Comparison of ENCODE assay signal across 1 cellular context in the genomic region with DNA sequence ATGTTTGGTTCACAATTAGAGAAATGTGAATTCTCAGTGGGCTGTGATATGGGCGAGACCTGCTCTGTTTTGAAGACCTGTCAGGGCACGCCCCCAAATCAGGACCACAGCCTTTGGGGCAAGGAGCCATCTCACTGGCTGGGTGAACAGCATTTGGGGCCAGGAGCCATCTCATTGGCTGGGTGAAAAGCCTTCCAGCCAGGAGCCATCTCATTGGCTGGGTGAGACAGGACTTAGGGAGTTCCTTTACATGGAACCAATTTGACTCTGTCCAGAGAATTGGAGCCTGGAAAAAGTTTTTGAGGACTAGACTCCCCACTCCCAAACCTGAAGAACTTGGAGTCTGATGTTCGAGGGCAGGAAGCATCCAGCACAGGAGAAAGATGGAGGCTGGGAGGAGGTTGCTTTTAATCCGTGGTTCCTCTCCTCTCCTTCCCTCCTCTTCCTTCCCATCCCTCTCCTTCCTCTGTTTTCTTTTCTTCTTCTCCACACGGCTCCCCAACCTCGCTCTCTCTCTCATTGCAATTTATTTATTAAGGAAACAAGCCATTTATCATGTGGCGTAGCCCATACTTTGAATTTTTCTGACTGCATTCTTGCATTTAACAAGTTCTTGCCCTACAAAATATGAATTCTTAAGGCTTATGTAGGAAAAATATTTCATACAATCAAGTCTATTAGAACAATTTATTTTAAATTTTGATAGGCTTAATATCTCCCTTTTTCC.
TF ChIP-seq lines count a peak whose summit lies in the region.

No MANE protein-coding gene starts in this region.

TF ChIP-seq in WTC11, 78 proteins besides CTCF, POLR2A, EP300 and RAD21:
- TF ChIP-seq NFYB (CRISPR knock-in tag; conservative IDR thresholded peaks at IDR 0.05; ENCODE audit: low read depth): peak; percentile 45; the same call in 1 of the 2 replicates
- TF ChIP-seq IRF2 (CRISPR knock-in tag; IDR thresholded peaks at IDR 0.05; ENCODE audit: borderline replicate concordance, low read depth): no peak
TF ChIP-seq in WTC11: peak in this region for 1.
